8 cellular contexts compared by ENCODE assay signal in genomic region chr6:99822741-99823512, GRCh38.
DNase-seq lines count a peak whose midpoint lies in the region; ATAC-seq, FAIRE-seq and TF ChIP-seq lines count a peak whose summit lies in the region.

No MANE protein-coding gene starts in this region.

- no peak overlapping the region for H3K27ac ChIP-seq in GM12878 (ENCODE audit: control insufficient read depth, insufficient read depth)
- peak overlapping the region; percentile 42 for H3K27ac ChIP-seq in keratinocyte (ENCODE audit: control insufficient read depth, insufficient read depth, low read length)
- no peak overlapping the region for H3K27ac ChIP-seq in aorta (ENCODE audit: low read depth in 1 of 2, low read length in 2 of 2)

- H4K20me1 ChIP-seq in GM12878 (ENCODE audit: control insufficient read depth, insufficient read depth) (no peaks in the 10 kb centered on the region), keratinocyte (ENCODE audit: control insufficient read depth, extremely low read depth, insufficient read depth, low read length) (no peaks in the 10 kb centered on the region)

- CTCF ChIA-PET in GM12878 (lab: Yijun Ruan, JAX), result interaction anchor here (1.0 kb wide), 2 partner anchors 234 to 492 kb away, joined by 4 read pairs; no protein-coding TSS in a partner anchor

- TF ChIP-seq EP300 in GM12878 (IDR thresholded peaks at IDR 0.05; ENCODE audit: borderline replicate concordance in 1 of 2, control insufficient read depth in 1 of 2, low read depth in 2 of 2, low read length in 2 of 2), result no peak

- H2AFZ ChIP-seq in GM12878 (ENCODE audit: control insufficient read depth, low read depth, low read length) (no peak overlapping the region; the same call in 1 of the 2 replicates), keratinocyte (ENCODE audit: control insufficient read depth, low read length) (peak overlapping the region; percentile 74)

- dilution Hi-C loops in keratinocyte (cut with MboI; ENCODE audit: extremely low pct_ligation_motif_present, low sequenced_read_pairs), result no loop called here

- POLR2A ChIA-PET in GM12878 (lab: Charles Lee), result no interaction called here

- in situ Hi-C loops in GM12878 (cut with MboI), result no loop called here

- H3K9me1 ChIP-seq in keratinocyte (ENCODE audit: control insufficient read depth, extremely low read depth, insufficient read depth, low read length), result no peaks in the 10 kb centered on the region

- WGBS in GM12878 (ENCODE audit: insufficient coverage, insufficient replicate concordance, low lambda C conversion rate, missing lambda C conversion rate), result 15% methylated on average over 5 of the region's 5 CpGs
- WGBS in aorta, 2 donors, result 26 to 31% methylated on average over 5 of the region's 5 CpGs

- H3K27me3 ChIP-seq in GM12878 (replicated peaks in 1 of 2; ENCODE audit: control insufficient read depth in 2 of 2, insufficient read depth in 2 of 2, low read length in 1 of 2), result no peaks in the 10 kb centered on the region
- H3K27me3 ChIP-seq in keratinocyte (ENCODE audit: control insufficient read depth, extremely low read depth, insufficient read depth, low read length), result no peaks in the 10 kb centered on the region
- no peaks in the 10 kb centered on the region for H3K27me3 ChIP-seq in aorta (ENCODE audit: control insufficient read depth in 1 of 2, insufficient read depth in 2 of 2, low read length in 1 of 2)

- H3K9me3 ChIP-seq in GM12878 (replicated peaks; ENCODE audit: control insufficient read depth, insufficient read depth, low read length) (no peaks in the 10 kb centered on the region), keratinocyte (ENCODE audit: control insufficient read depth, low read depth, low read length) (no peaks in the 10 kb centered on the region), aorta (ENCODE audit: control insufficient read depth, low read length) (peaks cover 2% of the 10 kb centered on the region)

- RAD21 ChIA-PET in GM12878 (lab: Charles Lee; ENCODE audit: unreplicated experiment), result interaction anchor here (1.1 kb wide), 1 partner anchor 355 kb away, joined by 3 read pairs; no protein-coding TSS in a partner anchor

- no peaks in the 10 kb centered on the region for H3K4me1 ChIP-seq in GM12878 (ENCODE audit: control insufficient read depth, insufficient read depth, low read length)
- peaks cover 11% of the 10 kb centered on the region for H3K4me1 ChIP-seq in keratinocyte (ENCODE audit: control insufficient read depth, extremely low read depth, insufficient read depth, low read length)
- no peaks in the 10 kb centered on the region for H3K4me1 ChIP-seq in aorta (ENCODE audit: control insufficient read depth in 1 of 2, insufficient read depth in 2 of 2, low read length in 2 of 2)

- FAIRE-seq in GM12878 (lab: Jason Lieb, UNC), result peak; percentile 66
- FAIRE-seq in keratinocyte (lab: Jason Lieb, UNC), result peak; percentile 94

- no peak for TF ChIP-seq POLR2A in GM12878 (IDR thresholded peaks at IDR 0.05; ENCODE audit: low read depth, low read length)

- H3K4me3 ChIP-seq in AG09309 (ENCODE audit: control insufficient read depth, low read depth, low read length) (no peak overlapping the region), GM12878 (no peak overlapping the region), keratinocyte (ENCODE audit: control insufficient read depth in 2 of 3, extremely low read depth in 1 of 3, insufficient read depth in 2 of 3, low read depth in 1 of 3, low read length in 3 of 3) (peak overlapping the region; percentile 4 to 62 (median 42)), aorta (ENCODE audit: low read length in 2 of 2) (no peak overlapping the region)

- H3K36me3 ChIP-seq in GM12878 (ENCODE audit: control insufficient read depth in 2 of 2, insufficient read depth in 2 of 2, low read length in 1 of 2), result no peaks in the 10 kb centered on the region
- no peaks in the 10 kb centered on the region for H3K36me3 ChIP-seq in keratinocyte (ENCODE audit: control insufficient read depth in 2 of 2, extremely low read depth in 1 of 2, insufficient read depth in 2 of 2, low read length in 2 of 2)
- H3K36me3 ChIP-seq in aorta (ENCODE audit: control insufficient read depth in 1 of 2, insufficient read depth in 2 of 2, low read length in 1 of 2), result no peaks in the 10 kb centered on the region

- ATAC-seq in HG03354 (IDR thresholded peaks at IDR 0.05; ENCODE audit: poor library complexity, severe bottlenecking, unreplicated experiment) (peak; percentile 92), GM12878 (peak; percentile 79), aorta (ENCODE audit: low FRiP score) (no peak)

- intact Hi-C loops in GM12878 (cut with micrococcal nuclease; ENCODE audit: unreplicated experiment) (no loop called here), aorta (cut with DNase I) (no loop called here)

- no peak overlapping the region for H3K4me2 ChIP-seq in GM12878 (ENCODE audit: control insufficient read depth, insufficient read depth)
- peak overlapping the region; percentile 87 for H3K4me2 ChIP-seq in keratinocyte (ENCODE audit: control insufficient read depth, extremely low read depth, insufficient read depth, low read depth, low read length)

- no peak overlapping the region for H3K9ac ChIP-seq in GM12878 (ENCODE audit: control insufficient read depth, insufficient read depth, low read length)
- H3K9ac ChIP-seq in keratinocyte (ENCODE audit: control insufficient read depth, extremely low read depth, insufficient read depth, low read length), result peak overlapping the region; percentile 26

- H3K79me2 ChIP-seq in GM12878 (ENCODE audit: control insufficient read depth, insufficient read depth, low read length), result no peaks in the 10 kb centered on the region
- H3K79me2 ChIP-seq in keratinocyte (ENCODE audit: control insufficient read depth, insufficient read depth, low read length), result no peaks in the 10 kb centered on the region

- TF ChIP-seq CTCF in AG09309 (IDR thresholded peaks at IDR 0.05; ENCODE audit: control insufficient read depth, insufficient read depth, low read depth, low read length, missing control alignments) (peak; percentile 56), GM12872 (IDR thresholded peaks at IDR 0.05; ENCODE audit: insufficient read depth, low read depth, low read length) (peak; percentile 19; the same call in 1 of the 3 replicates), GM12878 (IDR thresholded peaks at IDR 0.05 in 2 of 3, conservative IDR thresholded peaks at IDR 0.05 in 1 of 3; ENCODE audit: control insufficient read depth in 2 of 3, extremely low read depth in 1 of 3, insufficient read depth in 1 of 3, low read depth in 3 of 3, low read length in 3 of 3) (peak; percentile 23 to 53 (median 40); a peak in 4 of 6 replicates), keratinocyte (optimal IDR thresholded peaks at IDR 0.05 in 1 of 3, IDR thresholded peaks at IDR 0.05 in 1 of 3, conservative IDR thresholded peaks at IDR 0.05 in 1 of 3; ENCODE audit: extremely low read depth in 1 of 3, insufficient read depth in 2 of 3, low read length in 3 of 3) (peak; percentile 62 to 72 (median 66))

- DNase-seq in AG09309 (ENCODE audit: low read depth) (peak; percentile 33), NCI-H524 (lab: John Stamatoyannopoulos, UW) (peak; percentile 37 to 78), GM12878 (ENCODE audit: low read depth, low spot score) (no peak), keratinocyte (ENCODE audit: low read depth, low spot score) (no peak), aorta (no peak)
- DNase-seq in effector CD4-positive, alpha-beta T cell, result no peak

- peak; percentile 67 for TF ChIP-seq RAD21 in GM12878 (IDR thresholded peaks at IDR 0.05; ENCODE audit: insufficient read depth, low read depth, low read length)

- SMC1A ChIA-PET in GM12878 (lab: Charles Lee; ENCODE audit: uncharacterized antibody, unreplicated experiment), result interaction anchor here (0.7 kb wide), 1 partner anchor 337 kb away, joined by 3 read pairs; no protein-coding TSS in a partner anchor

- no TSS peak for BruUV-seq in GM12878 (replicated peaks; lab: Mats Ljungman, UMichigan)

TF ChIP-seq in GM12878, 131 proteins besides CTCF, POLR2A, EP300 and RAD21:
- TF ChIP-seq ATF7 (IDR thresholded peaks at IDR 0.05; ENCODE audit: low read depth), result no peak
- TF ChIP-seq SMC3 (IDR thresholded peaks at IDR 0.05; ENCODE audit: borderline replicate concordance, low read length), result peak; percentile 34; the same call in 1 of the 2 replicates

Comparison
In these comparisons a context has a peak if more than half of its experiments do, and no peak if none do; other contexts are left out.
1. DNase-seq: peak in AG09309 (single experiment) and NCI-H524 (2 of 2); none in GM12878 (single experiment), keratinocyte (single experiment), aorta (0 of 2) and effector CD4-positive, alpha-beta T cell (single experiment).
2. H3K4me3 ChIP-seq: peak in keratinocyte (3 of 3); none in AG09309 (single experiment), GM12878 (single experiment) and aorta (0 of 2).
3. Peak in every context shown above with its lines, with median percentiles within 50 percentile points of each other: CTCF ChIP-seq.